8 cellular contexts compared by ENCODE assay signal in genomic region chr16:88091221-88092039, GRCh38.
DNase-seq lines count a peak whose midpoint lies in the region; ATAC-seq and TF ChIP-seq lines count a peak whose summit lies in the region.
"Not testable (repeated sequence)": the region's sequence is repeated elsewhere in the genome, so short reads cannot be mapped to it uniquely, and the experiment has no call there.

No MANE protein-coding gene starts in this region.

- H2AFZ ChIP-seq in SK-N-SH (ENCODE audit: low read depth): not testable (repeated sequence)

- not testable (repeated sequence) for H3K36me3 ChIP-seq in SK-N-SH (replicated peaks in 1 of 2; ENCODE audit: control insufficient read depth in 1 of 2, insufficient read depth in 2 of 2, low read length in 1 of 2); body of pancreas (replicated peaks in 1 of 2; ENCODE audit: insufficient read depth in 1 of 2, low read depth in 2 of 2); aorta (ENCODE audit: control insufficient read depth in 1 of 2, insufficient read depth in 2 of 2, low read length in 1 of 2)

- H3K4me1 ChIP-seq in SK-N-SH (ENCODE audit: control insufficient read depth in 1 of 2, insufficient read depth in 2 of 2, low read depth in 1 of 2, low read length in 1 of 2): peaks cover 0 to 27% of the 10 kb centered on the region in 2 experiments; a peak in 1 of 4 replicates
- not testable (repeated sequence) for H3K4me1 ChIP-seq in body of pancreas; aorta (ENCODE audit: control insufficient read depth in 1 of 2, insufficient read depth in 2 of 2, low read length in 2 of 2)

- intact Hi-C loops in body of pancreas (cut with DNase I); posterior vena cava (cut with DNase I); aorta (cut with DNase I): not testable (repeated sequence)

- DNase-seq in ELF-1 (ENCODE audit: low read depth, low spot score) (peak; percentile 91), SK-N-SH (peak; percentile 74), fibroblast of villous mesenchyme (ENCODE audit: low read depth) (peak; percentile 23), islet precursor cell (peak; percentile 86), posterior vena cava (ENCODE audit: low spot score) (peak; percentile 85), aorta (peak in 1 of 2 donors; percentile 59)
- not testable (repeated sequence) for DNase-seq in body of pancreas, naive B cell

- ATAC-seq in body of pancreas: peak; percentile 46
- ATAC-seq in naive B cell (ENCODE audit: low read depth in 2 of 2): peak; percentile 40 to 66
- peak; percentile 44 for ATAC-seq in aorta (ENCODE audit: low FRiP score)

- H3K27ac ChIP-seq in SK-N-SH (ENCODE audit: low read depth in 2 of 2, low read length in 1 of 2): peak overlapping the region in 1 of 2 experiments; percentile 77; a peak in 2 of 4 replicates
- not testable (repeated sequence) for H3K27ac ChIP-seq in body of pancreas; aorta (ENCODE audit: low read depth in 1 of 2, low read length in 2 of 2)

- peak overlapping the region in 1 of 6 donors; percentile 59 for H3K27ac Mint-ChIP-seq in naive B cell

- not testable (repeated sequence) for H3K9me3 ChIP-seq in SK-N-SH; body of pancreas; aorta (ENCODE audit: control insufficient read depth, low read length)

- H3K4me1 Mint-ChIP-seq in naive B cell: not testable (repeated sequence)

- H4K20me1 ChIP-seq in SK-N-SH (ENCODE audit: insufficient read depth): not testable (repeated sequence)

- not testable (repeated sequence) for TF ChIP-seq POLR2A in body of pancreas (IDR thresholded peaks at IDR 0.05)

- not testable (repeated sequence) for H3K27me3 Mint-ChIP-seq in naive B cell

- H3K4me3 ChIP-seq in SK-N-SH (ENCODE audit: low read depth in 2 of 2, low read length in 1 of 2); body of pancreas; fibroblast of villous mesenchyme (ENCODE audit: low read depth, low read length); aorta (ENCODE audit: low read length in 2 of 2): not testable (repeated sequence)

- CTCF ChIA-PET in SK-N-SH (lab: Yijun Ruan, JAX): not testable (repeated sequence)

- not testable (repeated sequence) for H3K4me2 ChIP-seq in SK-N-SH

- not testable (repeated sequence) for H3K4me3 Mint-ChIP-seq in naive B cell

- not testable (repeated sequence) for H3K36me3 Mint-ChIP-seq in naive B cell

- H3K9me2 ChIP-seq in SK-N-SH: not testable (repeated sequence)

- TF ChIP-seq EP300 in SK-N-SH (IDR thresholded peaks at IDR 0.05; ENCODE audit: borderline replicate concordance in 1 of 2, low read depth in 1 of 2, low read length in 1 of 2): not testable (repeated sequence)

- not testable (repeated sequence) for H3K79me2 ChIP-seq in SK-N-SH (ENCODE audit: insufficient read depth)

- TF ChIP-seq RAD21 in SK-N-SH (IDR thresholded peaks at IDR 0.05; ENCODE audit: low read length): not testable (repeated sequence)

- 64% methylated on average over 10 of the region's 40 CpGs for WGBS in SK-N-SH (ENCODE audit: low lambda C conversion rate)
- 61 to 85% methylated on average over 6 to 29 of the region's 40 CpGs for WGBS in body of pancreas, 2 donors
- WGBS in aorta, 2 donors: 56 to 62% methylated on average over 35 to 40 of the region's 40 CpGs

- POLR2A ChIA-PET in SK-N-SH (lab: Yijun Ruan, JAX): interaction anchor here (1.0 kb wide), 1 partner anchor 14 kb away, joined by 4 read pairs; no protein-coding TSS in a partner anchor

- TF ChIP-seq CTCF in SK-N-SH (IDR thresholded peaks at IDR 0.05); body of pancreas (IDR thresholded peaks at IDR 0.05); fibroblast of villous mesenchyme (IDR thresholded peaks at IDR 0.05; ENCODE audit: insufficient read depth, low read depth, low read length): not testable (repeated sequence)

- not testable (repeated sequence) for H3K9me3 Mint-ChIP-seq in naive B cell

- not testable (repeated sequence) for H3F3A ChIP-seq in SK-N-SH (replicated peaks; ENCODE audit: insufficient read depth)

- H3K9ac ChIP-seq in SK-N-SH: not testable (repeated sequence)

- not testable (repeated sequence) for H3K27me3 ChIP-seq in SK-N-SH (ENCODE audit: insufficient read depth); body of pancreas; aorta (ENCODE audit: control insufficient read depth in 1 of 2, insufficient read depth in 2 of 2, low read length in 1 of 2)
